8 cellular contexts compared by ENCODE assay signal in the genomic region with DNA sequence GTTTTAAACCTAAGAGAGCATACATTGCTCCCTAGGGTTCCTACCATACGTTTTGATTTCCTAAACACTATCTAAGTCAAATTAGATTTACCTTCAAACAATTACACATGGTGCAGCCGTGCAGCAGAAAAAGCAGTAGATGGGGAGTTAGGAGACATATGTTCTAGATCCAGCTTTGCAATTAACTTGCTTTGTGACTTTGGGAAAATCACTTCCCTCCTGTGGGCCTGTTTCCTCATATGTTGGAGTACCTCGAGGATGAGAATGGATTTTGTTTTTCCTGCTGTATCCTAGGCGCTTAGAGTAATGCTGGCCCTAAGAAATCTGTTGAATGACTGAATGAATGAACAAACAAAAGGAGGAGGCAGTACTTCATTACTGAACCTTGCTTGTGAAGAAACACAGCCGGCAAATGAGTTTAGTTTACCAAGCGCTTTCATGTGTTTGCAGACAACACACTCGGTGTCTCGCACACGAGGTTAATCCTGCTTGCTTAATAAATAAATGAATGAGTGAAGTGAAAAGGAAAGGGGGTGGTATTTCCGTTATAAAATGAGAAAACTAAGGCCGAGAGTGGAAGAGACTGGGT. TPM values are rescaled to one million over a fixed set of nuclear protein-coding genes. Genes with fewer than 3 reads are reported as not detected.
DNase-seq lines count a peak whose midpoint lies in the region; ATAC-seq, FAIRE-seq and TF ChIP-seq lines count a peak whose summit lies in the region.

No MANE protein-coding gene starts in this region.

- H3K4ac ChIP-seq in mesendoderm (ENCODE audit: low read depth, low read length) = no peak overlapping the region

- TF ChIP-seq CTCF in body of pancreas (IDR thresholded peaks at IDR 0.05) = peak in 1 of 7 experiments; percentile 5
- no peak for TF ChIP-seq CTCF in omental fat pad (IDR thresholded peaks at IDR 0.05)

- peak overlapping the region; percentile 65 to 89 for H3K4me3 ChIP-seq in body of pancreas
- H3K4me3 ChIP-seq in mesendoderm (ENCODE audit: low read length) = peak overlapping the region; percentile 60

- H3K79me2 ChIP-seq in mesendoderm (ENCODE audit: control insufficient read depth, insufficient read depth, low read length) = peaks cover 45% of the 10 kb centered on the region

- H3K36me3 Mint-ChIP-seq in activated T-cell treated with anti-CD3 and anti-CD28 coated beads, Interleukin-2, amount 50 U/mL, for 24 hours (ENCODE audit: low read depth) = peaks cover 96% of the 10 kb centered on the region

- H3K9me3 ChIP-seq in KOPT-K1 (ENCODE audit: insufficient read depth, low read length, poor library complexity, severe bottlenecking) (peaks cover 34% of the 10 kb centered on the region), body of pancreas (no peaks in the 10 kb centered on the region)

- no peak overlapping the region for H3K23ac ChIP-seq in mesendoderm (ENCODE audit: low read length)

- peaks cover 7% of the 10 kb centered on the region for H3K79me1 ChIP-seq in mesendoderm (ENCODE audit: low read length)

- TF ChIP-seq POLR2A in body of pancreas (IDR thresholded peaks at IDR 0.05) (no peak), GM12892 (IDR thresholded peaks at IDR 0.05; ENCODE audit: low read depth, low read length) (no peak)

- peak overlapping the region; percentile 100 for H3K4me3 Mint-ChIP-seq in activated T-cell treated with anti-CD3 and anti-CD28 coated beads, Interleukin-2, amount 50 U/mL, for 24 hours

- DNase-seq in activated T-cell treated with anti-CD3 and anti-CD28 coated beads, Interleukin-2, amount 50 U/mL, for 24 hours = no peak
- no peak for DNase-seq in activated T-cell treated with anti-CD3 and anti-CD28 coated beads, Interleukin-2, amount 50 U/mL, for 1 hour
- DNase-seq in body of pancreas (peak in 1 of 4 donors; percentile 9), mesendoderm (peak; percentile 61), GM12892 (ENCODE audit: insufficient read length) (no peak), omental fat pad (ENCODE audit: low spot score) (no peak)

- peak overlapping the region; percentile 100 for H3K27ac Mint-ChIP-seq in activated T-cell treated with anti-CD3 and anti-CD28 coated beads, Interleukin-2, amount 50 U/mL, for 24 hours

- peak overlapping the region; percentile 37 for H3K4me2 ChIP-seq in mesendoderm (ENCODE audit: low read length)

- H3K36me3 ChIP-seq in KOPT-K1 (ENCODE audit: insufficient read depth, low read length) (peaks cover 54% of the 10 kb centered on the region), body of pancreas (replicated peaks in 1 of 2; ENCODE audit: insufficient read depth in 1 of 2, low read depth in 2 of 2) (peaks cover 7 to 15% of the 10 kb centered on the region in 2 donors), mesendoderm (ENCODE audit: control insufficient read depth, insufficient read depth, low read length) (peaks cover 1% of the 10 kb centered on the region)

- H4K8ac ChIP-seq in mesendoderm (ENCODE audit: low read depth, low read length) = no peak overlapping the region

- ATAC-seq in body of pancreas = peak; percentile 1
- ATAC-seq in GM21367 (IDR thresholded peaks at IDR 0.05; ENCODE audit: unreplicated experiment) = no peak
- no peak for ATAC-seq in omental fat pad (ENCODE audit: low FRiP score)

- no peak overlapping the region for H4K5ac ChIP-seq in mesendoderm (ENCODE audit: low read length)

- no peaks in the 10 kb centered on the region for H3K27me3 Mint-ChIP-seq in activated T-cell treated with anti-CD3 and anti-CD28 coated beads, Interleukin-2, amount 50 U/mL, for 24 hours

- peaks cover 29% of the 10 kb centered on the region for H3K9me3 Mint-ChIP-seq in activated T-cell treated with anti-CD3 and anti-CD28 coated beads, Interleukin-2, amount 50 U/mL, for 24 hours

- H3K56ac ChIP-seq in mesendoderm (ENCODE audit: low read length) = peak overlapping the region; percentile 83

- 1 to 4% methylated on average over 11 of the region's 11 CpGs for WGBS in body of pancreas, 2 donors
- no CpG with 5 or more reads among the region's 11 CpGs for WGBS in mesendoderm (ENCODE audit: extremely low coverage, insufficient coverage, low lambda C conversion rate)

- intact Hi-C loops in body of pancreas (cut with DNase I) = no loop called here

- no peak overlapping the region for H2AK5ac ChIP-seq in mesendoderm (ENCODE audit: low read length)

- H2BK15ac ChIP-seq in mesendoderm (replicated peaks; ENCODE audit: low read depth) = no peak overlapping the region

- H3K27me3 ChIP-seq in body of pancreas (no peaks in the 10 kb centered on the region), mesendoderm (ENCODE audit: insufficient read depth, low read length, poor library complexity) (no peaks in the 10 kb centered on the region)

- peaks cover 78% of the 10 kb centered on the region for H3K4me1 Mint-ChIP-seq in activated T-cell treated with anti-CD3 and anti-CD28 coated beads, Interleukin-2, amount 50 U/mL, for 24 hours (ENCODE audit: low read depth)

- peak overlapping the region; percentile 73 for H3K9ac ChIP-seq in mesendoderm (ENCODE audit: low read length)

- no peak overlapping the region for H3K18ac ChIP-seq in mesendoderm (ENCODE audit: low read length)

- H3K27ac ChIP-seq in KOPT-K1 (ENCODE audit: low read depth, low read length, poor library complexity, severe bottlenecking) (peak overlapping the region; percentile 74), body of pancreas (peak overlapping the region; percentile 54 to 90 (median 86)), mesendoderm (ENCODE audit: low read depth, low read length) (no peak overlapping the region)

- no peak for FAIRE-seq in GM12892 (lab: Jason Lieb, UNC)

- H2BK120ac ChIP-seq in mesendoderm (ENCODE audit: low read depth, low read length) = no peak overlapping the region

- H2BK5ac ChIP-seq in mesendoderm (ENCODE audit: low read length) = no peak overlapping the region

- H3K4me1 ChIP-seq in body of pancreas (peaks cover 67% of the 10 kb centered on the region), mesendoderm (ENCODE audit: control insufficient read depth, low read depth, low read length) (peaks cover 6% of the 10 kb centered on the region)

RNA-seq across cellular contexts. Expression of gene MRPL50, which starts 0.6 kb away (rescaled TPM):
- total RNA-seq in body of pancreas = 1 to 10 TPM; 3.6 to 7.3 TPM
- 27.0 TPM for polyA plus RNA-seq in mesendoderm (2013, experiment 1 of 2)
- 27.8 TPM for polyA plus RNA-seq in mesendoderm (2013, experiment 2 of 2)
- polyA plus RNA-seq in GM12892 (2012; ENCODE audit: missing spikeins) = 15.1 TPM
- 10 to 100 TPM in 3 of 4 donors, 1 to 10 TPM in 1; 9.9 to 13.7 (median 12.6) TPM for total RNA-seq in omental fat pad

RNA-seq across cellular contexts. Expression of gene ZNF189, which starts 0.8 kb away (rescaled TPM):
- 10 to 100 TPM; 25.1 to 25.2 TPM for total RNA-seq in body of pancreas
- 6.9 TPM for polyA plus RNA-seq in mesendoderm (2013, experiment 1 of 2)
- polyA plus RNA-seq in mesendoderm (2013, experiment 2 of 2) = 7.2 TPM
- polyA plus RNA-seq in GM12892 (2012; ENCODE audit: missing spikeins) = 8.2 TPM
- 10 to 100 TPM; 17.0 to 29.2 (median 21.0) TPM for total RNA-seq in omental fat pad

RNA-seq across cellular contexts. Expression of gene BAAT, which starts 13.0 kb away (rescaled TPM):
- total RNA-seq in body of pancreas (1 to 10 TPM; 1.0 to 2.6 TPM), omental fat pad (not detected)
- 0.20 TPM for polyA plus RNA-seq in mesendoderm (2013, experiment 1 of 2)
- polyA plus RNA-seq in mesendoderm (2013, experiment 2 of 2) = 0.13 TPM
- not detected for polyA plus RNA-seq in GM12892 (2012; ENCODE audit: missing spikeins)

RNA-seq across cellular contexts. Expression of gene ALDOB, which starts 37.7 kb away (rescaled TPM):
- total RNA-seq in body of pancreas = 10 to 100 TPM; 23.4 to 86.6 TPM
- polyA plus RNA-seq in mesendoderm (2013, experiment 1 of 2) = not detected
- polyA plus RNA-seq in mesendoderm (2013, experiment 2 of 2) = not detected
- polyA plus RNA-seq in GM12892 (2012; ENCODE audit: missing spikeins) = not detected
- total RNA-seq in omental fat pad = under 1 TPM in 1 of 4 donors, not detected in 3; 0.38 TPM
